1 cellular context compared by ENCODE assay signal in genomic region chr10:22231260-22231659, GRCh38.
TF ChIP-seq lines count a peak whose summit lies in the region.

No MANE protein-coding gene starts in this region.

TF ChIP-seq in A549, 52 proteins besides CTCF, POLR2A, EP300 and RAD21 (continued from another document):
- TF ChIP-seq EHF (CRISPR knock-in tag; IDR thresholded peaks at IDR 0.05) (no peak), CBX8 (IDR thresholded peaks at IDR 0.05) (no peak), JUN (IDR thresholded peaks at IDR 0.05) (no peak), SREBF2 (IDR thresholded peaks at IDR 0.05) (no peak), GATA3 (IDR thresholded peaks at IDR 0.05; ENCODE audit: borderline replicate concordance) (no peak), RARB (CRISPR knock-in tag; IDR thresholded peaks at IDR 0.05) (no peak), MAZ (IDR thresholded peaks at IDR 0.05; ENCODE audit: borderline replicate concordance, low read depth, low read length) (no peak), POLR2AphosphoS2 (conservative IDR thresholded peaks at IDR 0.05; ENCODE audit: low read length) (no peak), ESRRA (IDR thresholded peaks at IDR 0.05; ENCODE audit: borderline replicate concordance, low read length) (no peak), RCOR1 (IDR thresholded peaks at IDR 0.05; ENCODE audit: low read depth, low read length) (no peak), RNF2 (IDR thresholded peaks at IDR 0.05; ENCODE audit: borderline replicate concordance, low read depth) (no peak)
- TF ChIP-seq, protein P1, sequence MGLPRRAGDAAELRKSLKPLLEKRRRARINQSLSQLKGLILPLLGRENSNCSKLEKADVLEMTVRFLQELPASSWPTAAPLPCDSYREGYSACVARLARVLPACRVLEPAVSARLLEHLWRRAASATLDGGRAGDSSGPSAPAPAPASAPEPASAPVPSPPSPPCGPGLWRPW (IDR thresholded peaks at IDR 0.05): no peak
